ENCODE assay signal across 8 cellular contexts in the genomic region with DNA sequence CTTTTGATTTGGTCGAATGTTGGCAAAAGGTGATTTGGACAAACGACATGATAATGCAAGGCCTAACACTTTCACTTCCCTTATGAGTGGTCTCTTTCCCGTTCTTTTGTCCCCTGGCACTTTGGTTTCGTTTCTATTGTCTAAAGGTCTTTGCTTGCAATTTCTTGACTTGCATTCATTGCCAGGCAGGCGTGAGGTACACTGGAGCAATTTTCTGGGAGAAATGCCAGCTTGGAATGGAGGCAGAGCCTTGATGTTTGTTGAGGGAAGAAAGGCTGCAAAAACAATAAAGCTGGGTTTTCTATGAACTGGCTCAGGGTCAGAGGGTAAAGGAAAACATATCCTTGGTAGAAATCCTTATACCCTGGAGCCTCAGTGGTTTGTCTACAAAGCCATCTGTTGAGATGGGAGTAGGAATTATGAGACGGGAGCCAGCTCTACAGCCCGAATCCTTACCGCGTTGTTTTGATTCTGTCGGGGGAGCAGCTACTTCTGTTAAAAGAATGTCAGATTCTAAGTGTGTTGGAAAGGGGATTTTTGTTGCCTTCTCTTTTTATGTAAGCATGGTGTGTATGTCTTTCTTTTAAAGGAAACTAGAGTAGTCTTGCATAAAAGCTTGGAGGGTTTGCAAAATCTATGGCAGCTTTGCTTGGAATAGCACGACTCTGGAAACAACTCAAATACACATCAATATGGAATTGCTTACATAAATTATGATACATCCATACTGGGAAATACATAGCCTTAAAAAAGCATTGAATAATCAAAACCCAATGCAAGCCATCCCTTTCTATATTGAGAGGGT.
A peak's percentile ranks its signal among the peaks of the same experiment; 100 is the strongest.
DNase-seq lines count a peak whose midpoint lies in the region; ATAC-seq and TF ChIP-seq lines count a peak whose summit lies in the region.

No MANE protein-coding gene starts in this region.

- peak overlapping the region; percentile 85 for H3K4me3 Mint-ChIP-seq in T-helper 17 cell

- peak overlapping the region; percentile 45 to 80 (median 68) for H3K4me2 ChIP-seq in BLaER1 treated with 17β-estradiol and CSF1 and Interleukin-3, amounts not matched to agents 10 nM and 100 nM

- no peak overlapping the region for H3K4me3 ChIP-seq in BLaER1 treated with 17β-estradiol and CSF1 and Interleukin-3, amounts not matched to agents 10 nM and 100 nM
- H3K4me3 ChIP-seq in thyroid gland (replicated peaks in 1 of 3) = no peak overlapping the region

- peaks cover 10% of the 10 kb centered on the region for H3K4me1 Mint-ChIP-seq in T-helper 17 cell

- no peaks in the 10 kb centered on the region for H3K36me3 ChIP-seq in BLaER1 treated with 17β-estradiol and CSF1 and Interleukin-3, amounts not matched to agents 10 nM and 100 nM
- H3K36me3 ChIP-seq in thyroid gland = no peaks in the 10 kb centered on the region

- no peak for ATAC-seq in T-helper 17 cell
- ATAC-seq in left ventricle myocardium superior = peak; percentile 73
- no peak for ATAC-seq in GM18502 (IDR thresholded peaks at IDR 0.05; ENCODE audit: poor library complexity, unreplicated experiment)

- H3K27ac ChIP-seq in BLaER1 treated with 17β-estradiol and CSF1 and Interleukin-3, amounts not matched to agents 10 nM and 100 nM = peak overlapping the region in 7 of 11 experiments; percentile 2 to 61 (median 34); a peak in 9 of 22 replicates
- H3K27ac ChIP-seq in thyroid gland = peak overlapping the region; percentile 64 to 73 (median 67)

- intact Hi-C loops in left ventricle myocardium superior (cut with micrococcal nuclease) = loop anchor here (10.0 kb wide), 1 partner anchor 145 kb away; no protein-coding TSS in a partner anchor
- intact Hi-C loops in thyroid gland (cut with DNase I) = no loop called here
- intact Hi-C loops in posterior vena cava (cut with DNase I) = no loop called here

- peaks cover 79% of the 10 kb centered on the region for H3K27me3 Mint-ChIP-seq in T-helper 17 cell

- peak overlapping the region in 1 of 11 experiments; percentile 2; a peak in 1 of 22 replicates for H3K9ac ChIP-seq in BLaER1 treated with 17β-estradiol and CSF1 and Interleukin-3, amounts not matched to agents 10 nM and 100 nM

- H3K27ac Mint-ChIP-seq in T-helper 17 cell = no peak overlapping the region

- peaks cover 3% of the 10 kb centered on the region for H3K36me3 Mint-ChIP-seq in T-helper 17 cell (ENCODE audit: low read depth)

- H4K20me1 ChIP-seq in BLaER1 treated with 17β-estradiol and CSF1 and Interleukin-3, amounts not matched to agents 10 nM and 100 nM = no peaks in the 10 kb centered on the region

- TF ChIP-seq CTCF in thyroid gland (IDR thresholded peaks at IDR 0.05) = no peak

- H3K4me1 ChIP-seq in BLaER1 treated with 17β-estradiol and CSF1 and Interleukin-3, amounts not matched to agents 10 nM and 100 nM = peaks cover 9 to 16% (median 12%) of the 10 kb centered on the region in 10 experiments
- peaks cover 12 to 30% of the 10 kb centered on the region in 2 donors for H3K4me1 ChIP-seq in thyroid gland

- 17 to 27% methylated on average over 11 of the region's 11 CpGs for WGBS in thyroid gland, 2 donors

- TF ChIP-seq POLR2A in thyroid gland (IDR thresholded peaks at IDR 0.05) = no peak

- H3K9me3 ChIP-seq in BLaER1 treated with 17β-estradiol and CSF1 and Interleukin-3, amounts not matched to agents 10 nM and 100 nM (replicated peaks in 1 of 11) = peaks cover 0 to 10% (median 8%) of the 10 kb centered on the region in 11 experiments; a peak in 15 of 22 replicates
- no peaks in the 10 kb centered on the region for H3K9me3 ChIP-seq in T-helper 17 cell (ENCODE audit: control insufficient read depth, low read length, poor library complexity, severe bottlenecking)
- H3K9me3 ChIP-seq in thyroid gland = no peaks in the 10 kb centered on the region

- DNase-seq in HT1080 (ENCODE audit: low read depth) (peak; percentile 18), T-helper 17 cell (no peak), left ventricle myocardium superior (no peak), thyroid gland (peak; percentile 77 to 84), posterior vena cava (ENCODE audit: low spot score) (no peak), NCI-H526 (lab: John Stamatoyannopoulos, UW) (no peak)

- peaks cover 0 to 10% (median 0%) of the 10 kb centered on the region in 11 experiments; a peak in 8 of 22 replicates for H3K27me3 ChIP-seq in BLaER1 treated with 17β-estradiol and CSF1 and Interleukin-3, amounts not matched to agents 10 nM and 100 nM
- no peaks in the 10 kb centered on the region for H3K27me3 ChIP-seq in thyroid gland

Comparison
In these comparisons a context has a peak if more than half of its experiments do, and no peak if none do; other contexts are left out.
1. DNase-seq: peak in HT1080 (single experiment) and thyroid gland (2 of 2); none in T-helper 17 cell (0 of 3), left ventricle myocardium superior (single experiment), posterior vena cava (single experiment) and NCI-H526 (0 of 2).